Comparison of ENCODE assay signal across 13 cellular contexts in genomic region chr20:46979603-46980241, GRCh38.
A peak's percentile ranks its signal among the peaks of the same experiment; 100 is the strongest.
DNase-seq lines count a peak whose midpoint lies in the region; ATAC-seq and TF ChIP-seq lines count a peak whose summit lies in the region.
"Had no signal": no experiment of that assay in that cellular context is flagged by ENCODE, and none has a peak within 500 bp of the region (broad histone marks: within the 10 kb centered on the region; RNA-seq: fewer than 3 reads in every experiment).

No MANE protein-coding gene starts in this region.

- no peak overlapping the region for H3K4me3 ChIP-seq in BLaER1 treated with 17β-estradiol and CSF1 and Interleukin-3, amounts not matched to agents 10 nM and 100 nM
- no peak overlapping the region for H3K4me3 ChIP-seq in GM12865 (ENCODE audit: low read depth, low read length)
- no peak overlapping the region for H3K4me3 ChIP-seq in naive thymus-derived CD4-positive, alpha-beta T cell (ENCODE audit: low read length)
- H3K4me3 ChIP-seq: body of pancreas, SK-N-MC, stomach had no signal

- peak overlapping the region; percentile 50 to 79 (median 69) for H3K4me2 ChIP-seq in BLaER1 treated with 17β-estradiol and CSF1 and Interleukin-3, amounts not matched to agents 10 nM and 100 nM

- H3K27me3 ChIP-seq in BLaER1 treated with 17β-estradiol and CSF1 and Interleukin-3, amounts not matched to agents 10 nM and 100 nM: no peaks in the 10 kb centered on the region
- no peaks in the 10 kb centered on the region for H3K27me3 ChIP-seq in naive thymus-derived CD4-positive, alpha-beta T cell (ENCODE audit: control insufficient read depth in 2 of 2, insufficient read depth in 2 of 2, low read length in 2 of 2)
- H3K27me3 ChIP-seq: body of pancreas had no signal

- peak overlapping the region; percentile 43 for H3K27ac Mint-ChIP-seq in activated CD8-positive, alpha-beta T cell treated with anti-CD3 and anti-CD28 coated beads, Interleukin-2, amount 10 ng/mL, durations not matched to agents 7 days and 5 days
- peak overlapping the region in 1 of 9 donors; percentile 62 for H3K27ac Mint-ChIP-seq in naive thymus-derived CD4-positive, alpha-beta T cell

- no peaks in the 10 kb centered on the region for H3K36me3 ChIP-seq in BLaER1 treated with 17β-estradiol and CSF1 and Interleukin-3, amounts not matched to agents 10 nM and 100 nM
- no peaks in the 10 kb centered on the region for H3K36me3 ChIP-seq in naive thymus-derived CD4-positive, alpha-beta T cell (ENCODE audit: control insufficient read depth in 2 of 3, insufficient read depth in 3 of 3, low read length in 3 of 3)
- H3K36me3 ChIP-seq: stomach had no signal

- peak overlapping the region; percentile 0 for H3K4me3 Mint-ChIP-seq in activated CD8-positive, alpha-beta T cell treated with anti-CD3 and anti-CD28 coated beads, Interleukin-2, amount 10 ng/mL, durations not matched to agents 7 days and 5 days
- H3K4me3 Mint-ChIP-seq in naive thymus-derived CD4-positive, alpha-beta T cell: peak overlapping the region in 1 of 10 donors; percentile 45
- H3K4me3 Mint-ChIP-seq: CD14-positive monocyte had no signal

- peaks cover 17 to 24% (median 19%) of the 10 kb centered on the region in 11 experiments for H3K9me3 ChIP-seq in BLaER1 treated with 17β-estradiol and CSF1 and Interleukin-3, amounts not matched to agents 10 nM and 100 nM (replicated peaks in 1 of 11)
- peaks cover 0 to 9% (median 0%) of the 10 kb centered on the region in 3 experiments for H3K9me3 ChIP-seq in naive thymus-derived CD4-positive, alpha-beta T cell (ENCODE audit: control insufficient read depth in 2 of 3, low read length in 3 of 3)
- H3K9me3 ChIP-seq: body of pancreas had no signal

- peaks cover 13% of the 10 kb centered on the region for H3K9me3 Mint-ChIP-seq in activated CD8-positive, alpha-beta T cell treated with anti-CD3 and anti-CD28 coated beads, Interleukin-2, amount 10 ng/mL, durations not matched to agents 7 days and 5 days (ENCODE audit: insufficient read depth)
- H3K9me3 Mint-ChIP-seq in naive thymus-derived CD4-positive, alpha-beta T cell: peaks cover 6 to 34% (median 16%) of the 10 kb centered on the region in 11 donors

- peaks cover 27% of the 10 kb centered on the region for H3K4me1 Mint-ChIP-seq in activated CD8-positive, alpha-beta T cell treated with anti-CD3 and anti-CD28 coated beads, Interleukin-2, amount 10 ng/mL, durations not matched to agents 7 days and 5 days (ENCODE audit: low read depth)
- peaks cover 0 to 19% (median 0%) of the 10 kb centered on the region in 7 donors for H3K4me1 Mint-ChIP-seq in naive thymus-derived CD4-positive, alpha-beta T cell
- H3K4me1 Mint-ChIP-seq: CD14-positive monocyte had no signal

- POLR2A ChIA-PET in activated CD8-positive, alpha-beta T cell treated with anti-CD3 and anti-CD28 coated beads, Interleukin-2, amount 10 ng/mL, durations not matched to agents 7 days and 5 days (lab: Charles Lee): interaction anchor here (0.7 kb wide), 1 partner anchor 1055 kb away, joined by 3 read pairs; no protein-coding TSS in a partner anchor
- POLR2A ChIA-PET in naive thymus-derived CD4-positive, alpha-beta T cell (lab: Charles Lee): no interaction called here

- H4K20me1 ChIP-seq in BLaER1 treated with 17β-estradiol and CSF1 and Interleukin-3, amounts not matched to agents 10 nM and 100 nM: no peaks in the 10 kb centered on the region

- H3K9ac ChIP-seq in BLaER1 treated with 17β-estradiol and CSF1 and Interleukin-3, amounts not matched to agents 10 nM and 100 nM: peak overlapping the region in 1 of 11 experiments; percentile 39; a peak in 1 of 22 replicates

- no peak for TF ChIP-seq CTCF in GM12865 (IDR thresholded peaks at IDR 0.05; ENCODE audit: insufficient read depth, low read depth, low read length, missing control alignments)

- no peak overlapping the region for H3K27ac ChIP-seq in BLaER1 treated with 17β-estradiol and CSF1 and Interleukin-3, amounts not matched to agents 10 nM and 100 nM
- no peak overlapping the region for H3K27ac ChIP-seq in naive thymus-derived CD4-positive, alpha-beta T cell (ENCODE audit: low read depth, low read length)
- H3K27ac ChIP-seq: body of pancreas, SK-N-MC, stomach had no signal

- H3K27me3 Mint-ChIP-seq in activated CD8-positive, alpha-beta T cell treated with anti-CD3 and anti-CD28 coated beads, Interleukin-2, amount 10 ng/mL, durations not matched to agents 7 days and 5 days (ENCODE audit: low read depth): peaks cover 49% of the 10 kb centered on the region
- H3K27me3 Mint-ChIP-seq in naive thymus-derived CD4-positive, alpha-beta T cell: peaks cover 24 to 66% (median 45%) of the 10 kb centered on the region in 5 donors

- H3K36me3 Mint-ChIP-seq in activated CD8-positive, alpha-beta T cell treated with anti-CD3 and anti-CD28 coated beads, Interleukin-2, amount 10 ng/mL, durations not matched to agents 7 days and 5 days (ENCODE audit: low read depth): peaks cover 7% of the 10 kb centered on the region
- H3K36me3 Mint-ChIP-seq in naive thymus-derived CD4-positive, alpha-beta T cell: peaks cover 0 to 11% (median 3%) of the 10 kb centered on the region in 5 donors
- H3K36me3 Mint-ChIP-seq: CD14-positive monocyte had no signal

- peak; percentile 63 for ATAC-seq in activated CD8-positive, alpha-beta T cell treated with anti-CD3 and anti-CD28 coated beads, Interleukin-2, amount 10 ng/mL, durations not matched to agents 7 days and 5 days
- ATAC-seq in sciatic nerve: no peak
- no peak for ATAC-seq in naive thymus-derived CD4-positive, alpha-beta T cell
- ATAC-seq: body of pancreas had no signal

- H3K4me1 ChIP-seq in BLaER1 treated with 17β-estradiol and CSF1 and Interleukin-3, amounts not matched to agents 10 nM and 100 nM: peaks cover 12 to 19% (median 16%) of the 10 kb centered on the region in 10 experiments
- H3K4me1 ChIP-seq in naive thymus-derived CD4-positive, alpha-beta T cell (ENCODE audit: control insufficient read depth in 2 of 2, insufficient read depth in 2 of 2, low read length in 2 of 2): no peaks in the 10 kb centered on the region

- DNase-seq in GM12865 (ENCODE audit: low read depth) (peak; percentile 39), kidney glomerular epithelial cell (lab: John Stamatoyannopoulos, UW) (peak; percentile 7), sciatic nerve (ENCODE audit: low spot score) (no peak), NCI-H774 (lab: John Stamatoyannopoulos, UW) (no peak)
- DNase-seq in activated CD8-positive, alpha-beta T cell treated with anti-CD3 and anti-CD28 coated beads, Interleukin-2, amount 10 ng/mL, durations not matched to agents 7 days and 5 days: no peak
- DNase-seq in naive thymus-derived CD4-positive, alpha-beta T cell: no peak
- DNase-seq: body of pancreas, GOT3, KBM-7, stomach had no signal

- intact Hi-C loops in sciatic nerve (cut with DNase I): no loop called here
- intact Hi-C loops in naive thymus-derived CD4-positive, alpha-beta T cell (cut with micrococcal nuclease): no loop called here

- CTCF ChIA-PET in activated CD8-positive, alpha-beta T cell treated with anti-CD3 and anti-CD28 coated beads, Interleukin-2, amount 10 ng/mL, durations not matched to agents 7 days and 5 days (lab: Charles Lee): interaction anchor here (0.9 to 1.2 kb wide), 2 partner anchors 9 to 11 kb away, joined by 3 to 5 read pairs; no protein-coding TSS in a partner anchor
- CTCF ChIA-PET in naive thymus-derived CD4-positive, alpha-beta T cell (lab: Charles Lee): no interaction called here

Comparison
In these comparisons a context has a peak if more than half of its experiments do, and no peak if none do; other contexts are left out.
1. DNase-seq: peak in GM12865 (single experiment) and kidney glomerular epithelial cell (single experiment); none in activated CD8-positive, alpha-beta T cell treated with anti-CD3 and anti-CD28 coated beads, Interleukin-2, amount 10 ng/mL, durations not matched to agents 7 days and 5 days (single experiment), sciatic nerve (single experiment), NCI-H774 (single experiment) and naive thymus-derived CD4-positive, alpha-beta T cell (0 of 9).